In genomic region chr1:161131721-161132409, GRCh38 we compare ENCODE assay signal across 8 cellular contexts. TPM values are rescaled to one million over a fixed set of nuclear protein-coding genes. Genes with fewer than 3 reads are reported as not detected.
A peak's percentile ranks its signal among the peaks of the same experiment; 100 is the strongest.
DNase-seq lines count a peak whose midpoint lies in the region; ATAC-seq and TF ChIP-seq lines count a peak whose summit lies in the region.

No MANE protein-coding gene starts in this region.

- peaks cover 22% of the 10 kb centered on the region for H3K4me1 Mint-ChIP-seq in osteocyte (ENCODE audit: unreplicated experiment)

- TF ChIP-seq POLR2A in NB4 (IDR thresholded peaks at IDR 0.05; ENCODE audit: extremely low read depth, insufficient read length), result no peak

- peaks cover 18% of the 10 kb centered on the region for H3K4me1 ChIP-seq in effector memory CD4-positive, alpha-beta T cell (ENCODE audit: control insufficient read depth, insufficient read depth, low read length, poor library complexity, severe bottlenecking)
- peaks cover 11 to 15% of the 10 kb centered on the region in 2 donors for H3K4me1 ChIP-seq in mucosa of rectum (ENCODE audit: control insufficient read depth in 2 of 2, insufficient read depth in 2 of 2, low read length in 2 of 2)

- ATAC-seq in HG03442 (IDR thresholded peaks at IDR 0.05; ENCODE audit: unreplicated experiment), result no peak

- no peaks in the 10 kb centered on the region for H3K9me3 ChIP-seq in effector memory CD4-positive, alpha-beta T cell (ENCODE audit: control insufficient read depth, low read length)
- H3K9me3 ChIP-seq in mucosa of rectum (ENCODE audit: control insufficient read depth in 2 of 2, low read length in 2 of 2), result no peaks in the 10 kb centered on the region

- peak overlapping the region; percentile 69 for H3K4me3 ChIP-seq in NB4 (ENCODE audit: low read depth, low read length)
- peak overlapping the region; percentile 73 for H3K4me3 ChIP-seq in effector memory CD4-positive, alpha-beta T cell (ENCODE audit: insufficient read depth, low read depth, low read length, poor library complexity, severe bottlenecking)
- H3K4me3 ChIP-seq in mucosa of rectum (ENCODE audit: low read length in 2 of 2), result peak overlapping the region; percentile 92 to 93

- H3K27me3 Mint-ChIP-seq in osteocyte (ENCODE audit: unreplicated experiment), result no peaks in the 10 kb centered on the region

- peak overlapping the region; percentile 81 for H3K27ac ChIP-seq in effector memory CD4-positive, alpha-beta T cell (ENCODE audit: insufficient read depth, low read length, poor library complexity, severe bottlenecking)
- H3K27ac ChIP-seq in mucosa of rectum (ENCODE audit: low read depth in 2 of 2, low read length in 2 of 2), result peak overlapping the region; percentile 93 to 96

- H3K27me3 ChIP-seq in effector memory CD4-positive, alpha-beta T cell (replicated peaks; ENCODE audit: control insufficient read depth, insufficient read depth, low read length, poor library complexity, severe bottlenecking), result no peaks in the 10 kb centered on the region
- no peaks in the 10 kb centered on the region for H3K27me3 ChIP-seq in mucosa of rectum (ENCODE audit: control insufficient read depth in 2 of 2, insufficient read depth in 2 of 2, low read length in 2 of 2)

- H3K36me3 Mint-ChIP-seq in osteocyte (ENCODE audit: unreplicated experiment), result peaks cover 18% of the 10 kb centered on the region

- H3K27ac Mint-ChIP-seq in osteocyte (ENCODE audit: unreplicated experiment), result no peak overlapping the region

- peak; percentile 35 for DNase-seq in GM10248 (ENCODE audit: extremely low spot score)
- peak; percentile 28 for DNase-seq in NB4 (ENCODE audit: low read depth)
- DNase-seq in effector memory CD4-positive, alpha-beta T cell, result peak in 1 of 3 donors; percentile 12
- DNase-seq in activated gamma-delta T cell treated with Interleukin-2 at 50 U/mL for 16 hours, result no peak
- no peak for DNase-seq in KBM-7
- no peak for DNase-seq in osteocyte (ENCODE audit: extremely low spot score, unreplicated experiment)

- H3K9ac ChIP-seq in mucosa of rectum (ENCODE audit: low read depth in 1 of 2, low read length in 2 of 2), result peak overlapping the region; percentile 82

- CTCF ChIA-PET in GM10248 (lab: Yijun Ruan, JAX), result interaction anchor here (1.1 to 4.0 kb wide), 10 partner anchors 9 to 60 kb away, joined by 3 to 18 read pairs (median 5); partner anchors contain the start of gene KLHDC9

- POLR2A ChIA-PET in GM10248 (lab: Yijun Ruan, JAX), result interaction anchor here (0.6 to 1.3 kb wide), 8 partner anchors 10 to 1217 kb away, joined by 3 to 14 read pairs (median 4); partner anchors contain the start of gene USP21

- H3K36me3 ChIP-seq in effector memory CD4-positive, alpha-beta T cell (ENCODE audit: control insufficient read depth, insufficient read depth, low read length), result peaks cover 1% of the 10 kb centered on the region
- H3K36me3 ChIP-seq in mucosa of rectum (ENCODE audit: control insufficient read depth in 2 of 2, insufficient read depth in 2 of 2, low read length in 2 of 2), result peaks cover 16 to 21% of the 10 kb centered on the region in 2 donors

- in situ Hi-C loops in KBM-7 (cut with MboI; ENCODE audit: low pct_unique_long_range_greater_than_20kb, low sequenced_read_pairs), result no loop called here

- no peak for TF ChIP-seq CTCF in GM10248 (IDR thresholded peaks at IDR 0.05; ENCODE audit: control extremely low read depth, extremely low read depth, low read depth, missing control alignments)
- no peak for TF ChIP-seq CTCF in NB4 (IDR thresholded peaks at IDR 0.05; ENCODE audit: low read depth, low read length)
- TF ChIP-seq CTCF in osteocyte (IDR thresholded peaks at IDR 0.05), result no peak

- H3K9me3 Mint-ChIP-seq in osteocyte (ENCODE audit: unreplicated experiment), result no peaks in the 10 kb centered on the region

- H3K4me3 Mint-ChIP-seq in osteocyte (ENCODE audit: unreplicated experiment), result no peak overlapping the region

RNA-seq across cellular contexts. Expression of gene DEDD, which starts 0.6 kb away (rescaled TPM):
- 40.8 and 43.1 TPM in 2 replicates for total RNA-seq in osteocyte

RNA-seq across cellular contexts. Expression of gene NIT1, which starts 14.0 kb away (rescaled TPM):
- total RNA-seq in osteocyte, result 31.2 and 33.2 TPM in 2 replicates

RNA-seq across cellular contexts. Expression of gene PFDN2, which starts 14.0 kb away (rescaled TPM):
- total RNA-seq in osteocyte, result 48.9 and 49.2 TPM in 2 replicates

RNA-seq across cellular contexts. Expression of gene UFC1, which starts 21.9 kb away (rescaled TPM):
- total RNA-seq in osteocyte, result 98.2 and 100 TPM in 2 replicates

RNA-seq across cellular contexts. Expression of gene USP21, which starts 27.4 kb away (rescaled TPM):
- 25.5 and 27.5 TPM in 2 replicates for total RNA-seq in osteocyte

Comparison
In these comparisons a context has a peak if more than half of its experiments do, and no peak if none do; other contexts are left out.
1. DNase-seq: peak in GM10248 (single experiment) and NB4 (single experiment); none in activated gamma-delta T cell treated with Interleukin-2 at 50 U/mL for 16 hours (single experiment), KBM-7 (single experiment) and osteocyte (single experiment).
2. Peak in every context shown above with its lines, with median percentiles within 50 percentile points of each other: H3K4me3 ChIP-seq.